ENCODE assay signal across 9 cellular contexts in the genomic region with DNA sequence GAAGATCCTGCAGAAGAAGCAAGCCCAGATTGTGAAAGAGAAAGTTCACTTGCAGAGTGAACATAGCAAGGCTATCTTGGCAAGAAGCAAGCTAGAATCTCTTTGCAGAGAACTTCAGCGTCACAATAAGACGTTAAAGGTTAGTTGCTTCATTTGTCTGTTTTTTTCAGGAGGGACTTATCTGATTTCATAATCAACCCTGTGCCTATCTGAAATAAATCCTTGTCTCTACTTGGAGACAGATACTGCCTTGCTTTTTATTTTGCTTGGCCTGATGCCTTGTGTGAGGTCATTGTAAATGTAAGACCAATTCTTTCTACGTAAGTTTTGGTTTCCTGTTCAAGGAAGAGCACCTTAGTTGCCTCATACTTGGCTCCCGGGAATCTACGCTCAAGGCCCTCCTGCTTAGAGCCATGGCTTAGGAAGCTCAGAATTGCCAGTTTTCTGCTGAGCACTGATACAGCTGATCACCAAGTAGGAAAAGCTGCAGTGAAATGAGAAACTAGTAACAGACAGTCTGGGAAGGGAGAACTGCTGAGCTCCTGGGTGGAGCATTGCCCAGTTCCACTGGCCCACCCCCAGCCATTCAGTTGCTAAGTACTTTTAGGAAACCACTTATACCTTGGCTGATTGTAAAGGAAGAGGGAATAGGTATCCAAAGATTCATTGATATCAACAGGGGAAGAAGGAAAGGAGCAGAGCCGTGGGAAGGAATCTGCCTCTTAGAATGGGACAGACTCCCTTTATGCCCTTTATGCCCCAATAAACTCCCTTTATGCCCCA. TPM values are rescaled to one million over a fixed set of nuclear protein-coding genes. Genes with fewer than 3 reads are reported as not detected.
A peak's percentile ranks its signal among the peaks of the same experiment; 100 is the strongest.
DNase-seq lines count a peak whose midpoint lies in the region; TF ChIP-seq lines count a peak whose summit lies in the region.
"Had no signal": no experiment of that assay in that cellular context is flagged by ENCODE, and none has a peak within 500 bp of the region (broad histone marks: within the 10 kb centered on the region; RNA-seq: fewer than 3 reads in every experiment).

No MANE protein-coding gene starts in this region.

- no peaks in the 10 kb centered on the region for H3K9me3 Mint-ChIP-seq in activated naive CD4-positive, alpha-beta T cell treated with anti-CD3 and anti-CD28 coated beads for 36 hours
- H3K9me3 Mint-ChIP-seq in mesothelial cell of epicardium, result no peaks in the 10 kb centered on the region

- no peak overlapping the region for H3K4me3 Mint-ChIP-seq in activated naive CD4-positive, alpha-beta T cell treated with anti-CD3 and anti-CD28 coated beads for 36 hours
- no peak overlapping the region for H3K4me3 Mint-ChIP-seq in mesothelial cell of epicardium

- H3K27ac ChIP-seq in epithelial cell of prostate (peak overlapping the region; percentile 76), uterus (peak overlapping the region; percentile 36 to 72)

- no peaks in the 10 kb centered on the region for H3K36me3 ChIP-seq in uterus

- H3K27me3 ChIP-seq in uterus, result no peaks in the 10 kb centered on the region

- no peaks in the 10 kb centered on the region for H3K4me1 ChIP-seq in uterus

- H3K9me3 ChIP-seq in uterus, result no peaks in the 10 kb centered on the region
- H3K9me3 ChIP-seq: HAP-1 had no signal

- no peak for DNase-seq in activated naive CD4-positive, alpha-beta T cell treated with anti-CD3 and anti-CD28 coated beads for 36 hours
- DNase-seq in activated naive CD4-positive, alpha-beta T cell treated with Interleukin-2 at 50 U/mL for 16 hours, result no peak
- DNase-seq in epithelial cell of prostate (ENCODE audit: low read depth, low spot score) (no peak), mesothelial cell of epicardium (ENCODE audit: low spot score in 2 of 2, unreplicated experiment in 2 of 2) (no peak), uterus (peak; percentile 38 to 85), D341Med (ENCODE audit: low spot score) (no peak), COLO829 (ENCODE audit: low spot score) (no peak), GOT3 (lab: John Stamatoyannopoulos, UW) (no peak)

- intact Hi-C loops in activated naive CD4-positive, alpha-beta T cell treated with anti-CD3 and anti-CD28 coated beads for 36 hours (cut with micrococcal nuclease), result loop anchor here (5.0 to 10.0 kb wide), 3 partner anchors 39 to 416 kb away; partner anchors contain the start of gene REPS2
- intact Hi-C loops in uterus (cut with DNase I; ENCODE audit: low total_unique reads), result no loop called here

- CTCF ChIA-PET in activated naive CD4-positive, alpha-beta T cell treated with anti-CD3 and anti-CD28 coated beads for 36 hours (lab: Charles Lee), result interaction anchor here (0.9 to 1.7 kb wide), 4 partner anchors 40 to 218 kb away, joined by 3 to 6 read pairs (median 4); no protein-coding TSS in a partner anchor

- no peaks in the 10 kb centered on the region for H3K27me3 Mint-ChIP-seq in activated naive CD4-positive, alpha-beta T cell treated with anti-CD3 and anti-CD28 coated beads for 36 hours (ENCODE audit: low read depth)
- H3K27me3 Mint-ChIP-seq in mesothelial cell of epicardium (ENCODE audit: low read depth), result no peaks in the 10 kb centered on the region

- no peak overlapping the region for H3K4me3 ChIP-seq in uterus
- H3K4me3 ChIP-seq: HAP-1 had no signal

- no peak for TF ChIP-seq POLR2A in uterus (IDR thresholded peaks at IDR 0.05)

- H3K4me1 Mint-ChIP-seq in activated naive CD4-positive, alpha-beta T cell treated with anti-CD3 and anti-CD28 coated beads for 36 hours (ENCODE audit: low read depth), result peaks cover 11% of the 10 kb centered on the region
- H3K4me1 Mint-ChIP-seq in mesothelial cell of epicardium, result peaks cover 50% of the 10 kb centered on the region

- H3K27ac Mint-ChIP-seq in activated naive CD4-positive, alpha-beta T cell treated with anti-CD3 and anti-CD28 coated beads for 36 hours, result peak overlapping the region; percentile 41
- H3K27ac Mint-ChIP-seq in mesothelial cell of epicardium, result peak overlapping the region; percentile 98

- H3K36me3 Mint-ChIP-seq in activated naive CD4-positive, alpha-beta T cell treated with anti-CD3 and anti-CD28 coated beads for 36 hours (ENCODE audit: low read depth), result peaks cover 8% of the 10 kb centered on the region
- peaks cover 11% of the 10 kb centered on the region for H3K36me3 Mint-ChIP-seq in mesothelial cell of epicardium

- no peak for TF ChIP-seq CTCF in mesothelial cell of epicardium (IDR thresholded peaks at IDR 0.05; ENCODE audit: unreplicated experiment)
- TF ChIP-seq CTCF in uterus (IDR thresholded peaks at IDR 0.05), result no peak

RNA-seq across cellular contexts. Expression of gene RBBP7, which starts 41.8 kb away (rescaled TPM):
- total RNA-seq in activated naive CD4-positive, alpha-beta T cell treated with anti-CD3 and anti-CD28 coated beads for 36 hours, result 100 to 1,000 TPM; 213 to 228 TPM
- 221 to 229 TPM (median 225 TPM) in 3 replicates for total RNA-seq in mesothelial cell of epicardium
- total RNA-seq in uterus, result 100 to 1,000 TPM in 3 of 4 donors, 10 to 100 TPM in 1; 60.0 to 154 (median 125) TPM

RNA-seq across cellular contexts. Expression of gene TXLNG, which starts 42.1 kb away (rescaled TPM):
- total RNA-seq in activated naive CD4-positive, alpha-beta T cell treated with anti-CD3 and anti-CD28 coated beads for 36 hours, result 10 to 100 TPM; 11.8 to 12.3 TPM
- total RNA-seq in mesothelial cell of epicardium (24.4 to 25.4 TPM (median 24.7 TPM) in 3 replicates), uterus (10 to 100 TPM; 11.8 to 18.9 (median 13.1) TPM)

Comparison
In these comparisons a context has a peak if more than half of its experiments do, and no peak if none do; other contexts are left out.
1. DNase-seq: peak in uterus (2 of 2); none in activated naive CD4-positive, alpha-beta T cell treated with anti-CD3 and anti-CD28 coated beads for 36 hours (single experiment), activated naive CD4-positive, alpha-beta T cell treated with Interleukin-2 at 50 U/mL for 16 hours (single experiment), epithelial cell of prostate (single experiment), mesothelial cell of epicardium (0 of 2), D341Med (single experiment), COLO829 (single experiment) and GOT3 (single experiment).